ENCODE assay signal across 25 cellular contexts in the genomic region with DNA sequence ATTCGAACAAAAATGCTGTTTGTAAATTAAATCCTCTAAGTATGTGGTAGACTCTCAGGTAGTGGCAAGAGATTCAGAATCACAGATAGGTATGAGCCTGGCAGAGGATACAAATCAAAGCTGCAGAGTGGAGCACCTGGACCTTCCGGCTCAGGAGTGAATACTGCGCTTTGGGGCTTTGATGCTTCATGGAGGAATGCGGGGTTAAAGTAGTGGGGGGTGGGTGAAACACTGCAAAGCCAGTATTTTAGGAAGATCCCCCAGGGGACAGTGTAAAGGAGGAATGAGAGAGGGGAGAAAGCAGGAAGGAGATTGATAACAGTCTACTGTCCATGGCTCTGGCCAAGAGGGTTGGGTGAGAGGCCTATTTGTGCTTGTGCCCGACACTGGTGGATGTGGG.
"Had no signal": no experiment of that assay in that cellular context is flagged by ENCODE, and none has a peak within 500 bp of the region (broad histone marks: within the 10 kb centered on the region; RNA-seq: fewer than 3 reads in every experiment).

No MANE protein-coding gene starts in this region.

- H3K4me1 Mint-ChIP-seq: memory B cell; natural killer cell; stimulated activated naive CD8-positive, alpha-beta T cell treated with anti-CD3 and anti-CD28 coated beads, Interleukin-15, amount 100 ng/mL, for 72 hours had no signal

- H3K4me1 ChIP-seq: gastrocnemius medialis, parathyroid adenoma, right lobe of liver, suprapubic skin had no signal

- H3K79me2 ChIP-seq: parathyroid adenoma had no signal

- H3K9me3 ChIP-seq: gastrocnemius medialis, right lobe of liver, suprapubic skin had no signal

- H3K36me3 Mint-ChIP-seq: memory B cell, natural killer cell had no signal

- H3K27ac Mint-ChIP-seq: endodermal cell, memory B cell, natural killer cell, progenitor cell of endocrine pancreas had no signal

- H3K9me3 Mint-ChIP-seq: endodermal cell; memory B cell; natural killer cell; stimulated activated naive CD8-positive, alpha-beta T cell treated with anti-CD3 and anti-CD28 coated beads, Interleukin-15, amount 100 ng/mL, for 72 hours had no signal

- H3K27me3 ChIP-seq: gastrocnemius medialis, right lobe of liver, suprapubic skin had no signal

- DNase-seq: cerebellar nuclear complex; cortex of kidney; dorsolateral prefrontal cortex; effector CD4-positive, alpha-beta T cell; endodermal cell; foreskin fibroblast; gastrocnemius medialis; head of caudate nucleus; hippocampal formation; kidney; natural killer cell; right lobe of liver; small intestine; stimulated activated CD4-positive, alpha-beta T cell treated with anti-CD3 and anti-CD28 coated beads, Interleukin-15, amount 100 ng/mL, for 24 hours; stimulated activated CD4-positive, alpha-beta T cell treated with anti-CD3 and anti-CD28 coated beads, Interleukin-4, amount 100 ng/mL, for 1 hour; stimulated activated CD8-positive, alpha-beta memory T cell treated with anti-CD3 and anti-CD28 coated beads, Interleukin-4, amount 100 ng/mL, for 48 hours; stimulated activated naive CD4-positive, alpha-beta T cell; stimulated activated naive CD8-positive, alpha-beta T cell treated with anti-CD3 and anti-CD28 coated beads, Interleukin-15, amount 100 ng/mL, for 72 hours; trophoblast cell had no signal

- H3K36me3 ChIP-seq: gastrocnemius medialis, right lobe of liver, suprapubic skin had no signal

- H3K4me3 Mint-ChIP-seq: endodermal cell; memory B cell; natural killer cell; stimulated activated naive CD8-positive, alpha-beta T cell treated with anti-CD3 and anti-CD28 coated beads, Interleukin-15, amount 100 ng/mL, for 72 hours had no signal

- H3K27ac ChIP-seq: dorsolateral prefrontal cortex, epithelial cell of prostate, gastrocnemius medialis, parathyroid adenoma, right lobe of liver, suprapubic skin had no signal

- H3K4me3 ChIP-seq: dorsolateral prefrontal cortex, gastrocnemius medialis, lung, right lobe of liver, suprapubic skin had no signal

- H2AFZ ChIP-seq: parathyroid adenoma had no signal
